Comparison of ENCODE assay signal across 14 cellular contexts in genomic region chr20:62941792-62942191, GRCh38. TPM values are rescaled to one million over a fixed set of nuclear protein-coding genes. Genes with fewer than 3 reads are reported as not detected.
A peak's percentile ranks its signal among the peaks of the same experiment; 100 is the strongest.
DNase-seq lines count a peak whose midpoint lies in the region; ATAC-seq and TF ChIP-seq lines count a peak whose summit lies in the region.
"Had no signal": no experiment of that assay in that cellular context is flagged by ENCODE, and none has a peak within 500 bp of the region (broad histone marks: within the 10 kb centered on the region; RNA-seq: fewer than 3 reads in every experiment).

No MANE protein-coding gene starts in this region.

- TF ChIP-seq CTCF in WTC11 (IDR thresholded peaks at IDR 0.05) (no peak), natural killer cell (IDR thresholded peaks at IDR 0.05) (no peak)

- H3K4me3 Mint-ChIP-seq in activated naive CD4-positive, alpha-beta T cell treated with anti-CD3 and anti-CD28 coated beads, Interleukin-2, amount 50 U/mL, for 24 hours, result no peak overlapping the region
- H3K4me3 Mint-ChIP-seq in WTC11 (no peak overlapping the region), natural killer cell (no peak overlapping the region)

- H3K27me3 Mint-ChIP-seq in activated naive CD4-positive, alpha-beta T cell treated with anti-CD3 and anti-CD28 coated beads, Interleukin-2, amount 50 U/mL, for 24 hours, result no peaks in the 10 kb centered on the region
- H3K27me3 Mint-ChIP-seq in WTC11 (ENCODE audit: low read depth) (no peaks in the 10 kb centered on the region), natural killer cell (ENCODE audit: low read depth in 2 of 2) (no peaks in the 10 kb centered on the region)

- CTCF ChIA-PET in WTC11 (lab: Charles Lee), result no interaction called here

- POLR2A ChIA-PET in WTC11 (lab: Charles Lee), result interaction anchor here (1.0 kb wide), 1 partner anchor 13 kb away, joined by 3 read pairs; no protein-coding TSS in a partner anchor

- DNase-seq in activated naive CD4-positive, alpha-beta T cell treated with Interleukin-2 at 50 U/mL for 16 hours, result no peak
- DNase-seq in WTC11 (ENCODE audit: low spot score) (no peak), iris pigment epithelial cell (ENCODE audit: low read depth) (peak; percentile 33), retina (no peak), natural killer cell (no peak)
- DNase-seq in activated CD4-positive, alpha-beta T cell treated with anti-CD3 and anti-CD28 coated beads, Interleukin-2, amount 50 U/mL, for 4 hours, result no peak
- DNase-seq: AML-193, MV-4-11, NCI-H1417 treated with DMSO at 0.1 percent for 48 hours, NCI-H2029, NCI-H2171 treated with DMSO at 0.1 percent for 48 hours, NCI-H510A treated with DMSO at 0.1 percent for 48 hours had no signal

- intact Hi-C loops in natural killer cell (cut with micrococcal nuclease), result no loop called here

- peaks cover 46% of the 10 kb centered on the region for H3K4me1 Mint-ChIP-seq in activated naive CD4-positive, alpha-beta T cell treated with anti-CD3 and anti-CD28 coated beads, Interleukin-2, amount 50 U/mL, for 24 hours
- H3K4me1 Mint-ChIP-seq in WTC11 (peaks cover 24% of the 10 kb centered on the region), natural killer cell (peaks cover 34 to 38% of the 10 kb centered on the region in 2 donors)

- H3K36me3 Mint-ChIP-seq in activated naive CD4-positive, alpha-beta T cell treated with anti-CD3 and anti-CD28 coated beads, Interleukin-2, amount 50 U/mL, for 24 hours, result peaks cover 5% of the 10 kb centered on the region
- H3K36me3 Mint-ChIP-seq in WTC11 (peaks cover 56% of the 10 kb centered on the region), natural killer cell (peaks cover 10% of the 10 kb centered on the region)

- H3K27ac Mint-ChIP-seq in activated naive CD4-positive, alpha-beta T cell treated with anti-CD3 and anti-CD28 coated beads, Interleukin-2, amount 50 U/mL, for 24 hours, result peak overlapping the region; percentile 9
- H3K27ac Mint-ChIP-seq in WTC11 (peak overlapping the region; percentile 73), natural killer cell (peak overlapping the region in 1 of 2 donors; percentile 18)

- no peaks in the 10 kb centered on the region for H3K9me3 Mint-ChIP-seq in activated naive CD4-positive, alpha-beta T cell treated with anti-CD3 and anti-CD28 coated beads, Interleukin-2, amount 50 U/mL, for 24 hours
- no peaks in the 10 kb centered on the region for H3K9me3 Mint-ChIP-seq in WTC11
- H3K9me3 Mint-ChIP-seq in natural killer cell, result no peaks in the 10 kb centered on the region

- ATAC-seq in WTC11 (no peak), natural killer cell (no peak)
- ATAC-seq: GM12878 had no signal

TF ChIP-seq in WTC11, 78 proteins besides CTCF, POLR2A, EP300 and RAD21:
- TF ChIP-seq ZNF396 (CRISPR knock-in tag; IDR thresholded peaks at IDR 0.05; ENCODE audit: borderline replicate concordance) (no peak), ZNF138 (CRISPR knock-in tag; conservative IDR thresholded peaks at IDR 0.05) (no peak), ZNF121 (CRISPR knock-in tag; IDR thresholded peaks at IDR 0.05) (no peak), SP1 (CRISPR knock-in tag; conservative IDR thresholded peaks at IDR 0.05) (no peak), MXD4 (CRISPR knock-in tag; IDR thresholded peaks at IDR 0.05; ENCODE audit: borderline replicate concordance) (no peak), ZMAT4 (CRISPR knock-in tag; IDR thresholded peaks at IDR 0.05) (no peak)
TF ChIP-seq in WTC11: peak in this region for 0.

RNA-seq across cellular contexts. Expression of gene GID8, which starts 3.8 kb away (rescaled TPM):
- total RNA-seq in WTC11 (2021) (56.2 to 70.2 TPM (median 56.6 TPM) in 3 replicates), natural killer cell (10 to 100 TPM; 45.1 to 60.1 (median 53.1) TPM)

RNA-seq across cellular contexts. Expression of gene SLC17A9, which starts 10.7 kb away (rescaled TPM):
- total RNA-seq in WTC11 (2021), result 26.2 to 41.7 TPM (median 30.8 TPM) in 3 replicates
- 10 to 100 TPM; 22.3 to 24.0 (median 23.8) TPM for total RNA-seq in natural killer cell

RNA-seq across cellular contexts. Expression of gene DIDO1, which starts 15.5 kb away (rescaled TPM):
- 69.3 to 87.3 TPM (median 71.6 TPM) in 3 replicates for total RNA-seq in WTC11 (2021)
- 100 to 1,000 TPM in 1 of 3 donors, 10 to 100 TPM in 2; 79.5 to 116 (median 83.4) TPM for total RNA-seq in natural killer cell
